In genomic region chr1:205567716-205568115, GRCh38 we compare ENCODE assay signal across 11 cellular contexts.
"Had no signal": no experiment of that assay in that cellular context is flagged by ENCODE, and none has a peak within 500 bp of the region (broad histone marks: within the 10 kb centered on the region; RNA-seq: fewer than 3 reads in every experiment).

No MANE protein-coding gene starts in this region.

- H3K4me3 ChIP-seq: right lobe of liver had no signal

- ATAC-seq: activated naive CD4-positive, alpha-beta T cell treated with anti-CD3 and anti-CD28 coated beads, Interleukin-2, amount 50 U/mL, for 72 hours; left colon; psoas muscle had no signal

- DNase-seq: activated CD4-positive, alpha-beta T cell treated with anti-CD3 and anti-CD28 coated beads for 48 hours; activated T-cell treated with anti-CD3 and anti-CD28 coated beads, Interleukin-2, amount 50 U/mL, for 1 hour; mammary epithelial cell; natural killer cell; psoas muscle; stimulated activated naive CD4-positive, alpha-beta T cell treated with Interleukin-2 at 50 U/mL for 16 hours; T-helper 9 cell had no signal

- H3K27ac ChIP-seq: heart left ventricle, psoas muscle, right lobe of liver had no signal
